In genomic region chr16:68470461-68471150, GRCh38 we compare ENCODE assay signal across 9 cellular contexts. TPM values are rescaled to one million over a fixed set of nuclear protein-coding genes. Genes with fewer than 3 reads are reported as not detected.
A peak's percentile ranks its signal among the peaks of the same experiment; 100 is the strongest.
DNase-seq lines count a peak whose midpoint lies in the region; ATAC-seq, FAIRE-seq and TF ChIP-seq lines count a peak whose summit lies in the region.
"Had no signal": no experiment of that assay in that cellular context is flagged by ENCODE, and none has a peak within 500 bp of the region (broad histone marks: within the 10 kb centered on the region; RNA-seq: fewer than 3 reads in every experiment).

No MANE protein-coding gene starts in this region.

- DNase-seq in CMK (ENCODE audit: low read depth): peak; percentile 49
- peak; percentile 67 for DNase-seq in GM19239 (ENCODE audit: insufficient read length, low spot score)
- DNase-seq in activated B cell treated with CpG ODN at 0.5 μM for 24 hours: peak; percentile 40
- DNase-seq in left lung: peak; percentile 70 to 78
- DNase-seq in NCI-H187 (lab: John Stamatoyannopoulos, UW): no peak
- no peak for DNase-seq in LoVo (ENCODE audit: low spot score)
- no peak for DNase-seq in NCI-H748 treated with DMSO at 0.1 percent for 48 hours (lab: John Stamatoyannopoulos, UW)
- DNase-seq: IMR-90 had no signal

- peak; percentile 95 for ATAC-seq in HG03175 (IDR thresholded peaks at IDR 0.05; ENCODE audit: unreplicated experiment)
- peak; percentile 92 for ATAC-seq in activated B cell treated with CpG ODN at 0.5 μM for 24 hours (ENCODE audit: low read depth)
- peak; percentile 77 for ATAC-seq in left lung

- peaks cover 58% of the 10 kb centered on the region for H3K4me1 Mint-ChIP-seq in activated B cell treated with CpG ODN at 0.5 μM for 24 hours

- no peaks in the 10 kb centered on the region for H3K27me3 ChIP-seq in left lung

- H3K4me3 Mint-ChIP-seq in activated B cell treated with CpG ODN at 0.5 μM for 24 hours: peak overlapping the region; percentile 80

- peak; percentile 100 for FAIRE-seq in GM19239 (lab: Jason Lieb, UNC)

- no peaks in the 10 kb centered on the region for H3K9me3 Mint-ChIP-seq in activated B cell treated with CpG ODN at 0.5 μM for 24 hours

- H3K27ac ChIP-seq in left lung: peak overlapping the region; percentile 61 to 79

- H3K4me3 ChIP-seq in left lung: peak overlapping the region in 1 of 2 donors; percentile 20

- no peaks in the 10 kb centered on the region for H3K36me3 ChIP-seq in left lung

- POLR2A ChIA-PET in activated B cell treated with CpG ODN at 0.5 μM for 24 hours (lab: Charles Lee): interaction anchor here (0.7 to 2.0 kb wide), 6 partner anchors 19 to 386 kb away, joined by 3 to 9 read pairs (median 6); partner anchors contain the start of gene SMPD3

- peaks cover 20 to 47% of the 10 kb centered on the region in 2 donors for H3K4me1 ChIP-seq in left lung

- peak overlapping the region; percentile 98 for H3K27ac Mint-ChIP-seq in activated B cell treated with CpG ODN at 0.5 μM for 24 hours

- intact Hi-C loops in activated B cell treated with CpG ODN at 0.5 μM for 24 hours (cut with micrococcal nuclease): loop anchor here (1.0 to 2.0 kb wide), 3 partner anchors 22 to 52 kb away; partner anchors contain the start of gene SMPD3
- intact Hi-C loops in left lung (cut with DNase I): no loop called here

- H3K9me3 ChIP-seq in left lung: no peaks in the 10 kb centered on the region

- no peak for TF ChIP-seq CTCF in activated B cell treated with CpG ODN at 0.5 μM for 24 hours (IDR thresholded peaks at IDR 0.05)
- no peak for TF ChIP-seq CTCF in left lung (IDR thresholded peaks at IDR 0.05)

- no peaks in the 10 kb centered on the region for H3K27me3 Mint-ChIP-seq in activated B cell treated with CpG ODN at 0.5 μM for 24 hours

- CTCF ChIA-PET in activated B cell treated with CpG ODN at 0.5 μM for 24 hours (lab: Charles Lee): interaction anchor here (0.7 to 2.8 kb wide), 9 partner anchors 10 to 104 kb away, joined by 3 to 13 read pairs (median 4); no protein-coding TSS in a partner anchor

- H3K36me3 Mint-ChIP-seq in activated B cell treated with CpG ODN at 0.5 μM for 24 hours (ENCODE audit: low read depth): no peaks in the 10 kb centered on the region

RNA-seq across cellular contexts. Expression of gene SMPD3, which starts 22.3 kb away (rescaled TPM):
- total RNA-seq in activated B cell treated with CpG ODN at 0.5 μM for 24 hours: 0.35 and 0.76 TPM in 2 replicates
- 1 to 10 TPM in 1 of 2 donors, under 1 TPM in 1; 0.79 to 2.3 TPM for total RNA-seq in left lung
- total RNA-seq: IMR-90 had no signal

Comparison
In these comparisons a context has a peak if more than half of its experiments do, and no peak if none do; other contexts are left out.
1. DNase-seq: peak in CMK (single experiment), GM19239 (single experiment), activated B cell treated with CpG ODN at 0.5 μM for 24 hours (single experiment) and left lung (2 of 2); none in NCI-H187 (0 of 2), LoVo (single experiment) and NCI-H748 treated with DMSO at 0.1 percent for 48 hours (single experiment).
2. Peak in every context shown above with its lines, with median percentiles within 50 percentile points of each other: ATAC-seq.